Comparison of ENCODE assay signal across 10 cellular contexts in genomic region chr11:60944504-60945294, GRCh38. TPM values are rescaled to one million over a fixed set of nuclear protein-coding genes. Genes with fewer than 3 reads are reported as not detected.
DNase-seq lines count a peak whose midpoint lies in the region; ATAC-seq, FAIRE-seq and TF ChIP-seq lines count a peak whose summit lies in the region.
"Had no signal": no experiment of that assay in that cellular context is flagged by ENCODE, and none has a peak within 500 bp of the region (broad histone marks: within the 10 kb centered on the region; RNA-seq: fewer than 3 reads in every experiment).

No MANE protein-coding gene starts in this region.

- RAD21 ChIA-PET in HCT116 (lab: Charles Lee; ENCODE audit: low non-redundant PET in 1 of 2, low total read pairs in 2 of 2, uncharacterized antibody in 2 of 2, unreplicated experiment in 2 of 2): no interaction called here

- no peak overlapping the region for H3K9ac ChIP-seq in HCT116 (ENCODE audit: low read length)
- no peak overlapping the region for H3K9ac ChIP-seq in K562 (ENCODE audit: insufficient read depth in 1 of 2, low read depth in 2 of 2, low read length in 2 of 2)
- H3K9ac ChIP-seq in neural cell (ENCODE audit: low read length): no peak overlapping the region

- WGBS in K562 (ENCODE audit: insufficient coverage, low coverage, missing lambda C conversion rate): 2% methylated on average over 11 of the region's 11 CpGs

- no peaks in the 10 kb centered on the region for H3K36me3 ChIP-seq in HCT116 (ENCODE audit: control insufficient read depth in 1 of 2, insufficient read depth in 2 of 2, low read length in 2 of 2)
- no peaks in the 10 kb centered on the region for H3K36me3 ChIP-seq in K562 (ENCODE audit: control insufficient read depth, insufficient read depth, low read length)
- H3K36me3 ChIP-seq in neural cell (ENCODE audit: insufficient read depth, low read length): no peaks in the 10 kb centered on the region

- H3K27ac ChIP-seq in HCT116 (ENCODE audit: low read depth, low read length) (no peak overlapping the region), K562 (ENCODE audit: extremely low read depth, low read depth, low read length) (no peak overlapping the region), neural cell (ENCODE audit: low read length) (no peak overlapping the region)

- ATAC-seq in HCT116 (peak; percentile 68), K562 (peak; percentile 87)

- TF ChIP-seq EP300 in K562 (IDR thresholded peaks at IDR 0.05; ENCODE audit: low read length) (no peak), neural cell (conservative IDR thresholded peaks at IDR 0.05; ENCODE audit: poor library complexity, severe bottlenecking) (no peak)

- H3K9me3 ChIP-seq in HCT116 (ENCODE audit: control insufficient read depth in 1 of 2, insufficient read depth in 1 of 2, low read depth in 1 of 2, low read length in 2 of 2): no peaks in the 10 kb centered on the region
- H3K9me3 ChIP-seq in K562 (replicated peaks; ENCODE audit: control insufficient read depth, insufficient read depth, low read depth, low read length): no peaks in the 10 kb centered on the region
- no peaks in the 10 kb centered on the region for H3K9me3 ChIP-seq in neural cell (ENCODE audit: low read length)

- intact Hi-C loops in HCT116 (cut with micrococcal nuclease) (no loop called here), K562 (cut with micrococcal nuclease) (no loop called here)

- CTCF ChIA-PET in HCT116 (lab: Charles Lee) (interaction anchor here (0.9 to 1.3 kb wide), 2 partner anchors 242 to 243 kb away, joined by 3 read pairs; no protein-coding TSS in a partner anchor), K562 (lab: Yijun Ruan, JAX; ENCODE audit: low intra/inter-chr PET ratio) (interaction anchor here (1.3 kb wide), 1 partner anchor 26 kb away, joined by 4 read pairs; the partner anchor contains the start of gene CD6)

- BruUV-seq in HCT116 (replicated peaks; lab: Mats Ljungman, UMichigan): no TSS peak
- no TSS peak for BruUV-seq in K562 (replicated peaks; lab: Mats Ljungman, UMichigan)

- no peaks in the 10 kb centered on the region for H3F3A ChIP-seq in neural cell (ENCODE audit: insufficient read depth, low read length, poor library complexity, severe bottlenecking)

- H3K4me3 ChIP-seq in HCT116 (replicated peaks in 1 of 2; ENCODE audit: low read depth in 1 of 2, low read length in 2 of 2) (no peak overlapping the region), K562 (no peak overlapping the region), neural cell (ENCODE audit: low read length) (no peak overlapping the region)

- POLR2A ChIA-PET in HCT116 (lab: Charles Lee): no interaction called here
- POLR2A ChIA-PET in K562 (lab: Yijun Ruan, JAX): no interaction called here

- in situ Hi-C loops in K562 (cut with MboI): no loop called here

- no peaks in the 10 kb centered on the region for H3K4me1 ChIP-seq in HCT116 (ENCODE audit: control insufficient read depth in 1 of 2, insufficient read depth in 2 of 2, low read length in 2 of 2)
- H3K4me1 ChIP-seq in K562 (replicated peaks in 1 of 2; ENCODE audit: control insufficient read depth in 2 of 2, insufficient read depth in 2 of 2, low read length in 2 of 2): peaks cover 0 to 7% of the 10 kb centered on the region in 2 experiments; a peak in 3 of 5 replicates

- H3K9me1 ChIP-seq in K562 (ENCODE audit: control insufficient read depth, insufficient read depth, low read length): no peaks in the 10 kb centered on the region

- TF ChIP-seq CTCF in HCT116 (IDR thresholded peaks at IDR 0.05 in 2 of 3, conservative IDR thresholded peaks at IDR 0.05 in 1 of 3; ENCODE audit: borderline replicate concordance in 1 of 3, insufficient read depth in 1 of 3, low read depth in 2 of 3, low read length in 2 of 3) (peak in 2 of 3 experiments; percentile 39 to 55; a peak in 4 of 6 replicates), K562 (IDR thresholded peaks at IDR 0.05 in 2 of 3, conservative IDR thresholded peaks at IDR 0.05 in 1 of 3; ENCODE audit: insufficient read depth in 2 of 3, low read depth in 1 of 3, low read length in 3 of 3) (peak; percentile 50 to 57 (median 54)), neural cell (IDR thresholded peaks at IDR 0.05; ENCODE audit: poor library complexity, severe bottlenecking) (peak; percentile 10)

- TF ChIP-seq POLR2A in HCT116 (IDR thresholded peaks at IDR 0.05; ENCODE audit: borderline replicate concordance, extremely low read depth, insufficient read depth, insufficient read length) (no peak), K562 (conservative IDR thresholded peaks at IDR 0.05) (no peak)

- H3K27me3 ChIP-seq in HCT116 (ENCODE audit: insufficient read depth, low read length): 0 out of 2 replicates have a peak, but pooled peaks cover 11% of the 10 kb centered on the region
- H3K27me3 ChIP-seq in K562 (ENCODE audit: control insufficient read depth in 2 of 2, insufficient read depth in 2 of 2, low read length in 2 of 2): peaks cover 41 to 72% of the 10 kb centered on the region in 2 experiments
- no peaks in the 10 kb centered on the region for H3K27me3 ChIP-seq in neural cell (ENCODE audit: insufficient read depth, low read depth, low read length)

- DNase-seq in NCI-H82 (lab: John Stamatoyannopoulos, UW) (peak; percentile 16), NCI-H82 treated with DMSO at 0.1 percent for 48 hours (lab: John Stamatoyannopoulos, UW; ENCODE audit: unreplicated experiment) (no peak), HCT116 (ENCODE audit: low read depth, low spot score) (no peak), K562 (ENCODE audit: extremely low read depth in 1 of 4, low spot score in 3 of 4) (peak in 3 of 4 experiments; percentile 42 to 60 (median 55)), foreskin melanocyte (no peak), EL (no peak), hepatic stellate cell (ENCODE audit: low spot score) (no peak)
- DNase-seq: NCI-H2107, SW 1271 had no signal

- H3K9me2 ChIP-seq in HCT116 (ENCODE audit: insufficient read depth) (no peaks in the 10 kb centered on the region), neural cell (ENCODE audit: insufficient read depth, low read length) (no peaks in the 10 kb centered on the region)

- H4K20me1 ChIP-seq in HCT116 (ENCODE audit: insufficient read depth) (no peaks in the 10 kb centered on the region), K562 (replicated peaks; ENCODE audit: control insufficient read depth, insufficient read depth, low read length) (peaks cover 4% of the 10 kb centered on the region), neural cell (ENCODE audit: insufficient read depth) (no peaks in the 10 kb centered on the region)

- peak; percentile 30; the same call in 1 of the 2 replicates for TF ChIP-seq RAD21 in HCT116 (IDR thresholded peaks at IDR 0.05; ENCODE audit: low read depth)
- TF ChIP-seq RAD21 in K562 (CRISPR knock-in tag; conservative IDR thresholded peaks at IDR 0.05 in 1 of 2, IDR thresholded peaks at IDR 0.05 in 1 of 2): peak in 1 of 2 experiments; percentile 44; a peak in 2 of 4 replicates
- no peak for TF ChIP-seq RAD21 in neural cell (conservative IDR thresholded peaks at IDR 0.05)

- H2AFZ ChIP-seq in HCT116 (ENCODE audit: low read depth, low read length, poor library complexity, severe bottlenecking) (no peak overlapping the region), K562 (ENCODE audit: low read depth, low read length) (0 out of 2 replicates have a peak overlapping the region, but pooled peaks have one; percentile 48), neural cell (ENCODE audit: low read depth, low read length) (no peak overlapping the region)

- H3K4me2 ChIP-seq in HCT116 (ENCODE audit: low read length) (no peak overlapping the region), K562 (ENCODE audit: insufficient read depth, low read length) (no peak overlapping the region; the same call in 1 of the 2 replicates), neural cell (ENCODE audit: low read length) (no peak overlapping the region)

- H3K79me2 ChIP-seq in HCT116 (ENCODE audit: insufficient read depth, low read length) (no peaks in the 10 kb centered on the region), K562 (ENCODE audit: control insufficient read depth, insufficient read depth, low read length) (no peaks in the 10 kb centered on the region), neural cell (replicated peaks; ENCODE audit: insufficient read depth, low read length) (no peaks in the 10 kb centered on the region)

- peak; percentile 84 for FAIRE-seq in K562 (lab: Jason Lieb, UNC)

RNA-seq across cellular contexts. Expression of gene SLC15A3, which starts 7.3 kb away (rescaled TPM):
- not detected for total RNA-seq in HCT116 (2021; ENCODE audit: unreplicated experiment)
- 0.09 TPM in 1 of 2 replicates, not detected in the other for polyA plus RNA-seq in HCT116 (2012)
- not detected in 2 replicates for total RNA-seq in K562 (2011; cell fraction: chromatin; rRNA removed; ENCODE audit: low replicate concordance)
- not detected in 2 replicates for total RNA-seq in K562 (2011; cell fraction: nucleolus; rRNA removed)
- not detected in 2 replicates for total RNA-seq in K562 (2011; cell fraction: nucleoplasm; rRNA removed)
- total RNA-seq in K562 (2014; rRNA removed): not detected in 2 replicates
- not detected in 2 replicates for total RNA-seq in K562 (2014; rRNA removed; fragmentation: Illumina TruSeq; extraction: Trizol)
- not detected in 2 replicates for total RNA-seq in K562 (2015; rRNA removed; fragmentation: Illumina TruSeq; extraction: Trizol)
- total RNA-seq in K562 (2021): 0.27 and 0.45 TPM in 2 replicates
- not detected in 2 replicates for polyA plus RNA-seq in K562 (2011; rRNA removed)
- polyA plus RNA-seq in K562 (2011; cell fraction: cytosol; rRNA removed): not detected in 2 replicates
- polyA plus RNA-seq in K562 (2011; cell fraction: nucleus; rRNA removed): not detected in 2 replicates
- polyA plus RNA-seq in K562 (2012): not detected in 2 replicates
- polyA plus RNA-seq in K562 (2014; fragmentation: Illumina TruSeq; extraction: Trizol): not detected in 2 replicates
- polyA plus RNA-seq in K562 (2014; fragmentation: Nextera tagmentation; extraction: Ambion mirVana): not detected
- polyA plus RNA-seq in K562 (2014; rRNA removed): 0.07 TPM in 1 of 2 replicates, not detected in the other
- polyA minus RNA-seq in K562 (2011; rRNA and poly(A)+ RNA removed): not detected in 2 replicates
- not detected in 2 replicates for polyA minus RNA-seq in K562 (2011; cell fraction: cytosol; rRNA and poly(A)+ RNA removed)
- polyA minus RNA-seq in K562 (2011; cell fraction: nucleus; rRNA and poly(A)+ RNA removed): not detected in 2 replicates
- polyA plus RNA-seq in neural cell: not detected in 2 replicates
- polyA minus RNA-seq in neural cell: not detected in 2 replicates

RNA-seq across cellular contexts. Expression of gene TMEM132A, which starts 20.4 kb away (rescaled TPM):
- total RNA-seq in HCT116 (2021; ENCODE audit: unreplicated experiment) (120 TPM), K562 (2014; rRNA removed) (0.12 and 0.14 TPM in 2 replicates), K562 (2014; rRNA removed; fragmentation: Illumina TruSeq; extraction: Trizol) (not detected in 2 replicates), K562 (2015; rRNA removed; fragmentation: Illumina TruSeq; extraction: Trizol) (0.04 TPM in 1 of 2 replicates, not detected in the other), K562 (2021) (0.24 and 0.47 TPM in 2 replicates)
- polyA plus RNA-seq in HCT116 (2012): 93.4 and 100 TPM in 2 replicates
- 0.77 and 2.6 TPM in 2 replicates for total RNA-seq in K562 (2011; cell fraction: chromatin; rRNA removed; ENCODE audit: low replicate concordance)
- total RNA-seq in K562 (2011; cell fraction: nucleolus; rRNA removed): 1.4 and 2.5 TPM in 2 replicates
- 1.2 and 2.1 TPM in 2 replicates for total RNA-seq in K562 (2011; cell fraction: nucleoplasm; rRNA removed)
- polyA plus RNA-seq in K562 (2011; rRNA removed) (0.18 and 0.20 TPM in 2 replicates), K562 (2014; fragmentation: Illumina TruSeq; extraction: Trizol) (not detected in 2 replicates), K562 (2014; fragmentation: Nextera tagmentation; extraction: Ambion mirVana) (not detected), K562 (2014; rRNA removed) (0.93 and 1.1 TPM in 2 replicates), neural cell (215 and 280 TPM in 2 replicates)
- 0.03 and 0.30 TPM in 2 replicates for polyA plus RNA-seq in K562 (2011; cell fraction: cytosol; rRNA removed)
- polyA plus RNA-seq in K562 (2011; cell fraction: nucleus; rRNA removed): 1.1 and 3.4 TPM in 2 replicates
- 0.12 and 0.26 TPM in 2 replicates for polyA plus RNA-seq in K562 (2012)
- polyA minus RNA-seq in K562 (2011; rRNA and poly(A)+ RNA removed): 0.15 and 0.46 TPM in 2 replicates
- 0.73 and 1.4 TPM in 2 replicates for polyA minus RNA-seq in K562 (2011; cell fraction: cytosol; rRNA and poly(A)+ RNA removed)
- polyA minus RNA-seq in K562 (2011; cell fraction: nucleus; rRNA and poly(A)+ RNA removed): 1.8 and 2.2 TPM in 2 replicates
- polyA minus RNA-seq in neural cell: 233 and 274 TPM in 2 replicates

RNA-seq across cellular contexts. Expression of gene CD6, which starts 26.8 kb away (rescaled TPM):
- total RNA-seq in HCT116 (2021; ENCODE audit: unreplicated experiment) (1.4 TPM), K562 (2014; rRNA removed) (not detected in 2 replicates), K562 (2014; rRNA removed; fragmentation: Illumina TruSeq; extraction: Trizol) (not detected in 2 replicates), K562 (2015; rRNA removed; fragmentation: Illumina TruSeq; extraction: Trizol) (not detected in 2 replicates), K562 (2021) (0.84 and 1.5 TPM in 2 replicates)
- 0.56 TPM in 1 of 2 replicates, not detected in the other for polyA plus RNA-seq in HCT116 (2012)
- not detected in 2 replicates for total RNA-seq in K562 (2011; cell fraction: chromatin; rRNA removed; ENCODE audit: low replicate concordance)
- total RNA-seq in K562 (2011; cell fraction: nucleolus; rRNA removed): not detected in 2 replicates
- not detected in 2 replicates for total RNA-seq in K562 (2011; cell fraction: nucleoplasm; rRNA removed)
- polyA plus RNA-seq in K562 (2011; rRNA removed) (not detected in 2 replicates), K562 (2014; fragmentation: Illumina TruSeq; extraction: Trizol) (not detected in 2 replicates), K562 (2014; fragmentation: Nextera tagmentation; extraction: Ambion mirVana) (not detected), K562 (2014; rRNA removed) (not detected in 2 replicates), neural cell (not detected in 2 replicates)
- not detected in 2 replicates for polyA plus RNA-seq in K562 (2011; cell fraction: cytosol; rRNA removed)
- not detected in 2 replicates for polyA plus RNA-seq in K562 (2011; cell fraction: nucleus; rRNA removed)
- polyA plus RNA-seq in K562 (2012): not detected in 2 replicates
- not detected in 2 replicates for polyA minus RNA-seq in K562 (2011; rRNA and poly(A)+ RNA removed)
- polyA minus RNA-seq in K562 (2011; cell fraction: cytosol; rRNA and poly(A)+ RNA removed): not detected in 2 replicates
- polyA minus RNA-seq in K562 (2011; cell fraction: nucleus; rRNA and poly(A)+ RNA removed): not detected in 2 replicates
- polyA minus RNA-seq in neural cell: not detected in 2 replicates

RNA-seq across cellular contexts. Expression of gene TMEM109, which starts 30.7 kb away (rescaled TPM):
- total RNA-seq in HCT116 (2021; ENCODE audit: unreplicated experiment) (44.4 TPM), K562 (2014; rRNA removed) (26.8 and 48.2 TPM in 2 replicates), K562 (2014; rRNA removed; fragmentation: Illumina TruSeq; extraction: Trizol) (23.3 and 30.5 TPM in 2 replicates), K562 (2015; rRNA removed; fragmentation: Illumina TruSeq; extraction: Trizol) (31.3 and 32.7 TPM in 2 replicates), K562 (2021) (69.8 and 79.0 TPM in 2 replicates)
- polyA plus RNA-seq in HCT116 (2012): 32.1 and 37.7 TPM in 2 replicates
- total RNA-seq in K562 (2011; cell fraction: chromatin; rRNA removed; ENCODE audit: low replicate concordance): 15.1 and 39.4 TPM in 2 replicates
- total RNA-seq in K562 (2011; cell fraction: nucleolus; rRNA removed): 48.2 and 68.0 TPM in 2 replicates
- total RNA-seq in K562 (2011; cell fraction: nucleoplasm; rRNA removed): 65.5 and 90.9 TPM in 2 replicates
- polyA plus RNA-seq in K562 (2011; rRNA removed) (16.2 and 24.9 TPM in 2 replicates), K562 (2014; fragmentation: Illumina TruSeq; extraction: Trizol) (71.3 and 83.1 TPM in 2 replicates), K562 (2014; fragmentation: Nextera tagmentation; extraction: Ambion mirVana) (10 to 100 TPM in 1 of 2 experiments, 1 to 10 TPM in 1; 9.2 to 18.3 TPM), K562 (2014; rRNA removed) (31.7 and 44.0 TPM in 2 replicates), neural cell (1.8 and 4.6 TPM in 2 replicates)
- polyA plus RNA-seq in K562 (2011; cell fraction: cytosol; rRNA removed): 21.6 and 39.6 TPM in 2 replicates
- 16.5 and 20.7 TPM in 2 replicates for polyA plus RNA-seq in K562 (2011; cell fraction: nucleus; rRNA removed)
- polyA plus RNA-seq in K562 (2012): 43.2 and 51.4 TPM in 2 replicates
- polyA minus RNA-seq in K562 (2011; rRNA and poly(A)+ RNA removed): 10.7 and 12.1 TPM in 2 replicates
- polyA minus RNA-seq in K562 (2011; cell fraction: cytosol; rRNA and poly(A)+ RNA removed): 20.4 and 24.0 TPM in 2 replicates
- polyA minus RNA-seq in K562 (2011; cell fraction: nucleus; rRNA and poly(A)+ RNA removed): 5.5 and 8.0 TPM in 2 replicates
- 7.6 and 7.8 TPM in 2 replicates for polyA minus RNA-seq in neural cell

RNA-seq across cellular contexts. Expression of gene PRPF19, which starts 38.3 kb away (rescaled TPM):
- 156 TPM for total RNA-seq in HCT116 (2021; ENCODE audit: unreplicated experiment)
- polyA plus RNA-seq in HCT116 (2012): 138 and 147 TPM in 2 replicates
- total RNA-seq in K562 (2011; cell fraction: chromatin; rRNA removed; ENCODE audit: low replicate concordance): 44.6 and 81.5 TPM in 2 replicates
- total RNA-seq in K562 (2011; cell fraction: nucleolus; rRNA removed): 57.1 and 61.7 TPM in 2 replicates
- 54.4 and 88.4 TPM in 2 replicates for total RNA-seq in K562 (2011; cell fraction: nucleoplasm; rRNA removed)
- total RNA-seq in K562 (2014; rRNA removed): 93.5 and 122 TPM in 2 replicates
- total RNA-seq in K562 (2014; rRNA removed; fragmentation: Illumina TruSeq; extraction: Trizol): 58.4 and 68.0 TPM in 2 replicates
- 84.9 and 89.6 TPM in 2 replicates for total RNA-seq in K562 (2015; rRNA removed; fragmentation: Illumina TruSeq; extraction: Trizol)
- total RNA-seq in K562 (2021): 193 and 208 TPM in 2 replicates
- polyA plus RNA-seq in K562 (2011; rRNA removed): 31.5 and 61.8 TPM in 2 replicates
- polyA plus RNA-seq in K562 (2011; cell fraction: cytosol; rRNA removed): 40.2 and 96.7 TPM in 2 replicates
- polyA plus RNA-seq in K562 (2011; cell fraction: nucleus; rRNA removed): 41.7 and 70.4 TPM in 2 replicates
- 146 and 194 TPM in 2 replicates for polyA plus RNA-seq in K562 (2012)
- polyA plus RNA-seq in K562 (2014; fragmentation: Illumina TruSeq; extraction: Trizol): 212 and 213 TPM in 2 replicates
- polyA plus RNA-seq in K562 (2014; fragmentation: Nextera tagmentation; extraction: Ambion mirVana): 10 to 100 TPM in 1 of 2 experiments, 1 to 10 TPM in 1; 9.4 to 16.5 TPM
- polyA plus RNA-seq in K562 (2014; rRNA removed): 73.1 and 73.2 TPM in 2 replicates
- 23.9 and 28.7 TPM in 2 replicates for polyA minus RNA-seq in K562 (2011; rRNA and poly(A)+ RNA removed)
- polyA minus RNA-seq in K562 (2011; cell fraction: cytosol; rRNA and poly(A)+ RNA removed): 53.3 and 75.9 TPM in 2 replicates
- polyA minus RNA-seq in K562 (2011; cell fraction: nucleus; rRNA and poly(A)+ RNA removed): 41.1 and 43.4 TPM in 2 replicates
- polyA plus RNA-seq in neural cell: 71.3 and 99.4 TPM in 2 replicates
- 64.0 and 65.2 TPM in 2 replicates for polyA minus RNA-seq in neural cell

Comparison
In these comparisons a context has a peak if more than half of its experiments do, and no peak if none do; other contexts are left out.
1. DNase-seq: peak in NCI-H82 (single experiment) and K562 (3 of 4); none in NCI-H82 treated with DMSO at 0.1 percent for 48 hours (single experiment), HCT116 (single experiment), foreskin melanocyte (single experiment), EL (single experiment) and hepatic stellate cell (single experiment).
2. RNA of gene TMEM132A, which starts 20.4 kb away (total RNA-seq): 120 TPM in HCT116 (single experiment); 0.04 to 2.6 TPM in K562; every median in the first group is over 10 times any median in the second.
3. Peak in every context shown above with its lines, with median percentiles within 50 percentile points of each other: CTCF ChIP-seq.